ENCODE assay signal across 23 cellular contexts in genomic region chr1:10178602-10179407, GRCh38. TPM values are rescaled to one million over a fixed set of nuclear protein-coding genes. Genes with fewer than 3 reads are reported as not detected.
DNase-seq lines count a peak whose midpoint lies in the region; ATAC-seq and TF ChIP-seq lines count a peak whose summit lies in the region.
"Had no signal": no experiment of that assay in that cellular context is flagged by ENCODE, and none has a peak within 500 bp of the region (broad histone marks: within the 10 kb centered on the region; RNA-seq: fewer than 3 reads in every experiment).

No MANE protein-coding gene starts in this region.

- H3K4me1 Mint-ChIP-seq in nephron (peaks cover 51% of the 10 kb centered on the region), type B pancreatic cell (ENCODE audit: unreplicated experiment) (peaks cover 21% of the 10 kb centered on the region)
- H3K4me1 Mint-ChIP-seq: B cell had no signal

- H3K4me3 Mint-ChIP-seq in nephron (peak overlapping the region in 2 of 3 experiments; percentile 8 to 62), type B pancreatic cell (peak overlapping the region; percentile 44)
- H3K4me3 Mint-ChIP-seq: activated CD4-positive, alpha-beta T cell treated with anti-CD3 and anti-CD28 coated beads, Interleukin-2, amount 10 ng/mL, durations not matched to agents 7 days and 5 days; B cell had no signal

- H3K9me3 Mint-ChIP-seq in nephron (peaks cover 16% of the 10 kb centered on the region), type B pancreatic cell (no peaks in the 10 kb centered on the region)

- H3K27me3 Mint-ChIP-seq in nephron (ENCODE audit: low read depth), result peaks cover 2% of the 10 kb centered on the region
- H3K27me3 Mint-ChIP-seq in type B pancreatic cell, result no peaks in the 10 kb centered on the region
- H3K27me3 Mint-ChIP-seq: activated CD4-positive, alpha-beta T cell treated with anti-CD3 and anti-CD28 coated beads, Interleukin-2, amount 10 ng/mL, durations not matched to agents 7 days and 5 days; B cell had no signal

- H3K27ac Mint-ChIP-seq in nephron (peak overlapping the region; percentile 76 to 90 (median 86)), type B pancreatic cell (peak overlapping the region; percentile 48)
- H3K27ac Mint-ChIP-seq: activated CD4-positive, alpha-beta T cell treated with anti-CD3 and anti-CD28 coated beads, Interleukin-2, amount 10 ng/mL, durations not matched to agents 7 days and 5 days had no signal

- H3K27ac ChIP-seq in angular gyrus (ENCODE audit: low read depth, low read length), result peak overlapping the region; percentile 92
- H3K27ac ChIP-seq: heart right ventricle, pancreas, Peyer's patch, suprapubic skin had no signal

- TF ChIP-seq CTCF in nephron (IDR thresholded peaks at IDR 0.05; ENCODE audit: unreplicated experiment in 3 of 3) (no peak), type B pancreatic cell (conservative IDR thresholded peaks at IDR 0.05) (no peak)

- no peak for ATAC-seq in GM18498 (IDR thresholded peaks at IDR 0.05; ENCODE audit: unreplicated experiment)
- ATAC-seq: esophagus mucosa, heart right ventricle, pancreas had no signal

- DNase-seq in fibroblast of peridontal ligament (ENCODE audit: extremely low read depth), result peak; percentile 27
- no peak for DNase-seq in type B pancreatic cell (ENCODE audit: extremely low spot score, unreplicated experiment)
- no peak for DNase-seq in mucosa of gallbladder (ENCODE audit: low spot score)
- DNase-seq in KG1 (lab: John Stamatoyannopoulos, UW), result no peak
- DNase-seq: activated CD4-positive, alpha-beta T cell treated with anti-CD3 and anti-CD28 coated beads, Interleukin-2, amount 10 ng/mL, durations not matched to agents 7 days and 5 days; activated gamma-delta T cell treated with Interleukin-2 at 50 U/mL for 16 hours; aorta; cortex of kidney; GF-D8; heart right ventricle; Karpas-422; kidney glomerular epithelial cell; NCI-H1092; NCI-H2171; pancreas; Peyer's patch; stimulated activated CD4-positive, alpha-beta T cell treated with anti-CD3 and anti-CD28 coated beads, Interleukin-4, amount 100 ng/mL, for 1 hour had no signal

- H3K36me3 Mint-ChIP-seq in nephron (ENCODE audit: low read depth) (peaks cover 55% of the 10 kb centered on the region), type B pancreatic cell (peaks cover 50% of the 10 kb centered on the region)

RNA-seq across cellular contexts. Expression of gene KIF1B, which starts 31.6 kb away (rescaled TPM):
- total RNA-seq in type B pancreatic cell (ENCODE audit: low replicate concordance), result 50.3 and 64.3 TPM in 2 replicates
- 45.7 TPM for total RNA-seq in mucosa of gallbladder
